In genomic region chr18:66048404-66048803, GRCh38 we compare ENCODE assay signal across 27 cellular contexts.
"Had no signal": no experiment of that assay in that cellular context is flagged by ENCODE, and none has a peak within 500 bp of the region (broad histone marks: within the 10 kb centered on the region; RNA-seq: fewer than 3 reads in every experiment).

No MANE protein-coding gene starts in this region.

- H3K4me1 Mint-ChIP-seq: activated B cell treated with CpG ODN at 0.5 μM for 24 hours; activated naive CD8-positive, alpha-beta T cell treated with anti-CD3 and anti-CD28 coated beads, Interleukin-2, amount 10 ng/mL, durations not matched to agents 7 days and 5 days; naive thymus-derived CD4-positive, alpha-beta T cell had no signal

- FAIRE-seq: kidney had no signal

- H3K27me3 Mint-ChIP-seq: activated B cell treated with CpG ODN at 0.5 μM for 24 hours; activated naive CD8-positive, alpha-beta T cell treated with anti-CD3 and anti-CD28 coated beads, Interleukin-2, amount 10 ng/mL, durations not matched to agents 7 days and 5 days; naive thymus-derived CD4-positive, alpha-beta T cell; stimulated activated naive CD8-positive, alpha-beta T cell treated with anti-CD3 and anti-CD28 coated beads, Interleukin-15, Interleukin-2, amounts not matched to agents 100 ng/mL and 50 ng/mL, for 24 hours had no signal

- ATAC-seq: activated T-cell treated with anti-CD3 and anti-CD28 coated beads, Interleukin-2, amount 50 U/mL, for 4 hours; body of pancreas; heart right ventricle; left lobe of liver; lower lobe of right lung; mucosa of descending colon; naive thymus-derived CD4-positive, alpha-beta T cell; upper lobe of right lung had no signal

- H3K36me3 Mint-ChIP-seq: activated naive CD8-positive, alpha-beta T cell treated with anti-CD3 and anti-CD28 coated beads, Interleukin-2, amount 10 ng/mL, durations not matched to agents 7 days and 5 days; naive thymus-derived CD4-positive, alpha-beta T cell had no signal

- H3K9me3 ChIP-seq: body of pancreas, heart right ventricle, lower lobe of right lung, mucosa of descending colon, ovary, prostate gland, thyroid gland, upper lobe of right lung had no signal

- H3K27me3 ChIP-seq: body of pancreas, cardiac muscle cell, heart right ventricle, ovary, thyroid gland, upper lobe of right lung had no signal

- H3K27ac ChIP-seq: body of pancreas, cardiac muscle cell, epithelial cell of prostate, heart right ventricle, lower lobe of right lung, ovary, prostate gland, thyroid gland, upper lobe of right lung had no signal

- H3K27ac Mint-ChIP-seq: activated B cell treated with CpG ODN at 0.5 μM for 24 hours; activated naive CD4-positive, alpha-beta T cell treated with anti-CD3 and anti-CD28 coated beads for 36 hours; activated naive CD8-positive, alpha-beta T cell treated with anti-CD3 and anti-CD28 coated beads, Interleukin-2, amount 10 ng/mL, durations not matched to agents 7 days and 5 days; naive thymus-derived CD4-positive, alpha-beta T cell; stimulated activated naive CD8-positive, alpha-beta T cell treated with anti-CD3 and anti-CD28 coated beads, Interleukin-15, Interleukin-2, amounts not matched to agents 100 ng/mL and 50 ng/mL, for 24 hours had no signal

- H3K4me3 Mint-ChIP-seq: activated B cell treated with CpG ODN at 0.5 μM for 24 hours; activated naive CD4-positive, alpha-beta T cell treated with anti-CD3 and anti-CD28 coated beads for 36 hours; activated naive CD8-positive, alpha-beta T cell treated with anti-CD3 and anti-CD28 coated beads, Interleukin-2, amount 10 ng/mL, durations not matched to agents 7 days and 5 days; activated T-cell treated with anti-CD3 and anti-CD28 coated beads, Interleukin-2, amount 50 U/mL, for 4 hours; naive thymus-derived CD4-positive, alpha-beta T cell; stimulated activated naive CD8-positive, alpha-beta T cell treated with anti-CD3 and anti-CD28 coated beads, Interleukin-15, Interleukin-2, amounts not matched to agents 100 ng/mL and 50 ng/mL, for 24 hours had no signal

- H3K36me3 ChIP-seq: cardiac muscle cell, heart right ventricle, lower lobe of right lung, ovary, prostate gland, thyroid gland, upper lobe of right lung had no signal

- H3K4me3 ChIP-seq: body of pancreas, cardiac muscle cell, heart right ventricle, lower lobe of right lung, mucosa of descending colon, ovary, prostate gland, thyroid gland, upper lobe of right lung had no signal

- H3K4me1 ChIP-seq: heart right ventricle, lower lobe of right lung, prostate gland, thyroid gland, upper lobe of right lung had no signal

- DNase-seq: activated B cell treated with CpG ODN at 0.5 μM for 24 hours; activated CD4-positive, alpha-beta T cell treated with anti-CD3 and anti-CD28 coated beads for 4 hours; activated CD4-positive, alpha-beta T cell treated with anti-CD3 and anti-CD28 coated beads, Interleukin-2, amount 50 U/mL, for 48 hours; activated CD8-positive, alpha-beta memory T cell treated with anti-CD3 and anti-CD28 coated beads, Interleukin-2, amount 50 U/mL, for 48 hours; activated effector memory CD4-positive, alpha-beta T cell treated with Interleukin-2 at 50 U/mL for 16 hours; activated naive CD4-positive, alpha-beta T cell treated with anti-CD3 and anti-CD28 coated beads for 36 hours; activated naive CD8-positive, alpha-beta T cell treated with anti-CD3 and anti-CD28 coated beads, Interleukin-2, amount 10 ng/mL, durations not matched to agents 7 days and 5 days; activated T-cell treated with anti-CD3 and anti-CD28 coated beads, Interleukin-2, amount 50 U/mL, for 4 hours; amniotic stem cell; body of pancreas; heart right ventricle; kidney; lower lobe of right lung; mesendoderm; mucosa of descending colon; naive thymus-derived CD4-positive, alpha-beta T cell; ovary; stimulated activated CD4-positive, alpha-beta T cell treated with anti-CD3 and anti-CD28 coated beads, Interleukin-1b, Interleukin-23, amount 100 ng/mL, for 48 hours; substantia nigra; T-helper 9 cell; thyroid gland; upper lobe of right lung had no signal

- H3K9me3 Mint-ChIP-seq: activated B cell treated with CpG ODN at 0.5 μM for 24 hours; activated naive CD4-positive, alpha-beta T cell treated with anti-CD3 and anti-CD28 coated beads for 36 hours; activated naive CD8-positive, alpha-beta T cell treated with anti-CD3 and anti-CD28 coated beads, Interleukin-2, amount 10 ng/mL, durations not matched to agents 7 days and 5 days; stimulated activated naive CD8-positive, alpha-beta T cell treated with anti-CD3 and anti-CD28 coated beads, Interleukin-15, Interleukin-2, amounts not matched to agents 100 ng/mL and 50 ng/mL, for 24 hours had no signal
